ENCODE assay signal across 8 cellular contexts in the genomic region with DNA sequence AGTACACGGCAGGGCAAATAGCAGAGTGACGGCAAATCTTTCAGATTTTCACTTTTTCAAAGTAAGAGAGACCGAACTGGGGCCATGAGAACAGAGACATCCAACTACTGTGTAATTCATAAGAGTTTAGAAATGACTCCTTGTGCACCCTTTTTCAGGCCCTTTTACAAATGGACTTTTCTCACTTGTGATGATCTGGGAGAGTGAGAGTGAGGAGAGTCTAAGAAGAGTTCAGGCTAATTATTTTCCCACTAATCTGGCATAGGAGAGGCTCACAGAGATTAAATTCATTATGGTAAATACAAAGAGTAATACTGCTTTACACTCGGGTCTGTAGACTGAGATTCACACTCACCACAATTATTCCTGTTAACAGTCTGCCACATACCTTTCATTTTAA. TPM values are rescaled to one million over a fixed set of nuclear protein-coding genes. Genes with fewer than 3 reads are reported as not detected.
DNase-seq lines count a peak whose midpoint lies in the region; ATAC-seq and TF ChIP-seq lines count a peak whose summit lies in the region.

No MANE protein-coding gene starts in this region.

- H3K27ac ChIP-seq in WERI-Rb-1 = no peak overlapping the region
- H3K27ac ChIP-seq in right cardiac atrium (ENCODE audit: low read length) = no peak overlapping the region

- H3K4me3 Mint-ChIP-seq in activated CD4-positive, alpha-beta T cell treated with anti-CD3 and anti-CD28 coated beads, Interleukin-2, amount 10 ng/mL, durations not matched to agents 24 days and 14 days = peak overlapping the region; percentile 93
- peak overlapping the region; percentile 89 to 92 for H3K4me3 Mint-ChIP-seq in stimulated activated naive B cell treated with anti-CD40 and anti-IgM and Interleukin-4, amounts not matched to agents 10 μg/mL and 1 μg/mL and 100 μg/mL, for 72 hours

- peaks cover 47% of the 10 kb centered on the region for H3K4me1 Mint-ChIP-seq in activated CD4-positive, alpha-beta T cell treated with anti-CD3 and anti-CD28 coated beads, Interleukin-2, amount 10 ng/mL, durations not matched to agents 24 days and 14 days
- H3K4me1 Mint-ChIP-seq in stimulated activated naive B cell treated with anti-CD40 and anti-IgM and Interleukin-4, amounts not matched to agents 10 μg/mL and 1 μg/mL and 100 μg/mL, for 72 hours = peaks cover 8 to 27% of the 10 kb centered on the region in 2 donors

- intact Hi-C loops in activated CD4-positive, alpha-beta T cell treated with anti-CD3 and anti-CD28 coated beads, Interleukin-2, amount 10 ng/mL, durations not matched to agents 24 days and 14 days (cut with micrococcal nuclease) = no loop called here
- intact Hi-C loops in right cardiac atrium (cut with DNase I) = no loop called here

- H3K4me3 ChIP-seq in WERI-Rb-1 (ENCODE audit: low read depth, low read length) (peak overlapping the region; percentile 99), right cardiac atrium (ENCODE audit: low read length) (peak overlapping the region; percentile 84)

- peak overlapping the region; percentile 92 for H3K27ac Mint-ChIP-seq in activated CD4-positive, alpha-beta T cell treated with anti-CD3 and anti-CD28 coated beads, Interleukin-2, amount 10 ng/mL, durations not matched to agents 24 days and 14 days
- H3K27ac Mint-ChIP-seq in stimulated activated naive B cell treated with anti-CD40 and anti-IgM and Interleukin-4, amounts not matched to agents 10 μg/mL and 1 μg/mL and 100 μg/mL, for 72 hours = peak overlapping the region; percentile 88

- no peaks in the 10 kb centered on the region for H3K9me3 Mint-ChIP-seq in activated CD4-positive, alpha-beta T cell treated with anti-CD3 and anti-CD28 coated beads, Interleukin-2, amount 10 ng/mL, durations not matched to agents 24 days and 14 days
- no peaks in the 10 kb centered on the region for H3K9me3 Mint-ChIP-seq in stimulated activated naive B cell treated with anti-CD40 and anti-IgM and Interleukin-4, amounts not matched to agents 10 μg/mL and 1 μg/mL and 100 μg/mL, for 72 hours

- WGBS in right cardiac atrium = 82% methylated on average over 4 of the region's 4 CpGs

- no peak for DNase-seq in activated CD4-positive, alpha-beta T cell treated with anti-CD3 and anti-CD28 coated beads, Interleukin-2, amount 10 ng/mL, durations not matched to agents 24 days and 14 days
- no peak for DNase-seq in activated CD4-positive, alpha-beta T cell treated with anti-CD3 and anti-CD28 coated beads, Interleukin-2, amount 50 U/mL, for 48 hours
- DNase-seq in WERI-Rb-1 (no peak), right cardiac atrium (no peak), DMS79 treated with DMSO at 0.1 percent for 48 hours (lab: John Stamatoyannopoulos, UW) (no peak), T1000 (lab: John Stamatoyannopoulos, UW) (no peak)
- no peak for DNase-seq in stimulated activated naive B cell treated with anti-CD40 and anti-IgM and Interleukin-4, amounts not matched to agents 10 μg/mL and 1 μg/mL and 100 μg/mL, for 72 hours

- H3K36me3 ChIP-seq in WERI-Rb-1 = peaks cover 24% of the 10 kb centered on the region

- ATAC-seq in right cardiac atrium (no peak), GM19351 (IDR thresholded peaks at IDR 0.05; ENCODE audit: unreplicated experiment) (no peak)
- ATAC-seq in stimulated activated naive B cell treated with anti-CD40 and anti-IgM and Interleukin-4, amounts not matched to agents 10 μg/mL and 1 μg/mL and 100 μg/mL, for 72 hours (replicated peaks) = no peak

- no peaks in the 10 kb centered on the region for H3K27me3 ChIP-seq in WERI-Rb-1 (ENCODE audit: insufficient read depth, low read depth, severe bottlenecking)
- no peaks in the 10 kb centered on the region for H3K27me3 ChIP-seq in right cardiac atrium (ENCODE audit: control insufficient read depth, insufficient read depth)

- H3K9me3 ChIP-seq in WERI-Rb-1 (ENCODE audit: severe bottlenecking) = no peaks in the 10 kb centered on the region
- no peaks in the 10 kb centered on the region for H3K9me3 ChIP-seq in right cardiac atrium (ENCODE audit: control insufficient read depth, low read length)

- no peaks in the 10 kb centered on the region for H3K4me1 ChIP-seq in right cardiac atrium (ENCODE audit: control insufficient read depth, insufficient read depth, low read length)

- no peak for TF ChIP-seq CTCF in WERI-Rb-1 (IDR thresholded peaks at IDR 0.05; ENCODE audit: low read depth, low read length)

- peaks cover 19% of the 10 kb centered on the region for H3K27me3 Mint-ChIP-seq in activated CD4-positive, alpha-beta T cell treated with anti-CD3 and anti-CD28 coated beads, Interleukin-2, amount 10 ng/mL, durations not matched to agents 24 days and 14 days
- no peaks in the 10 kb centered on the region for H3K27me3 Mint-ChIP-seq in stimulated activated naive B cell treated with anti-CD40 and anti-IgM and Interleukin-4, amounts not matched to agents 10 μg/mL and 1 μg/mL and 100 μg/mL, for 72 hours

- H3K36me3 Mint-ChIP-seq in activated CD4-positive, alpha-beta T cell treated with anti-CD3 and anti-CD28 coated beads, Interleukin-2, amount 10 ng/mL, durations not matched to agents 24 days and 14 days (ENCODE audit: low read depth) = peaks cover 24% of the 10 kb centered on the region
- H3K36me3 Mint-ChIP-seq in stimulated activated naive B cell treated with anti-CD40 and anti-IgM and Interleukin-4, amounts not matched to agents 10 μg/mL and 1 μg/mL and 100 μg/mL, for 72 hours = peaks cover 2 to 10% of the 10 kb centered on the region in 2 donors

RNA-seq across cellular contexts. Expression of gene CCNG1, which starts 0.9 kb away (rescaled TPM):
- total RNA-seq in activated CD4-positive, alpha-beta T cell treated with anti-CD3 and anti-CD28 coated beads, Interleukin-2, amount 10 ng/mL, durations not matched to agents 24 days and 14 days = 72.5 and 75.1 TPM in 2 replicates
- 100 to 1,000 TPM in 2 of 4 donors, 10 to 100 TPM in 2; 88.5 to 116 (median 99.4) TPM for total RNA-seq in right cardiac atrium
- 77.4 TPM for polyA plus RNA-seq in right cardiac atrium

RNA-seq across cellular contexts. Expression of gene NUDCD2, which starts 23.4 kb away (rescaled TPM):
- total RNA-seq in activated CD4-positive, alpha-beta T cell treated with anti-CD3 and anti-CD28 coated beads, Interleukin-2, amount 10 ng/mL, durations not matched to agents 24 days and 14 days = 44.5 and 50.3 TPM in 2 replicates
- total RNA-seq in right cardiac atrium = 10 to 100 TPM; 12.9 to 17.3 (median 14.9) TPM
- polyA plus RNA-seq in right cardiac atrium = 4.2 TPM

RNA-seq across cellular contexts. Expression of gene HMMR, which starts 23.9 kb away (rescaled TPM):
- 29.1 and 30.8 TPM in 2 replicates for total RNA-seq in activated CD4-positive, alpha-beta T cell treated with anti-CD3 and anti-CD28 coated beads, Interleukin-2, amount 10 ng/mL, durations not matched to agents 24 days and 14 days
- 1 to 10 TPM in 2 of 4 donors, under 1 TPM in 2; 0.39 to 1.5 (median 0.84) TPM for total RNA-seq in right cardiac atrium
- 0.34 TPM for polyA plus RNA-seq in right cardiac atrium

Comparison
In these comparisons a context has a peak if more than half of its experiments do, and no peak if none do; other contexts are left out.
1. RNA of gene HMMR, which starts 23.9 kb away (total RNA-seq): 29.1 to 30.8 TPM in activated CD4-positive, alpha-beta T cell treated with anti-CD3 and anti-CD28 coated beads, Interleukin-2, amount 10 ng/mL, durations not matched to agents 24 days and 14 days; 0.39 to 1.5 TPM in right cardiac atrium; every median in the first group is over 10 times any median in the second.